22 cellular contexts compared by ENCODE assay signal in the genomic region with DNA sequence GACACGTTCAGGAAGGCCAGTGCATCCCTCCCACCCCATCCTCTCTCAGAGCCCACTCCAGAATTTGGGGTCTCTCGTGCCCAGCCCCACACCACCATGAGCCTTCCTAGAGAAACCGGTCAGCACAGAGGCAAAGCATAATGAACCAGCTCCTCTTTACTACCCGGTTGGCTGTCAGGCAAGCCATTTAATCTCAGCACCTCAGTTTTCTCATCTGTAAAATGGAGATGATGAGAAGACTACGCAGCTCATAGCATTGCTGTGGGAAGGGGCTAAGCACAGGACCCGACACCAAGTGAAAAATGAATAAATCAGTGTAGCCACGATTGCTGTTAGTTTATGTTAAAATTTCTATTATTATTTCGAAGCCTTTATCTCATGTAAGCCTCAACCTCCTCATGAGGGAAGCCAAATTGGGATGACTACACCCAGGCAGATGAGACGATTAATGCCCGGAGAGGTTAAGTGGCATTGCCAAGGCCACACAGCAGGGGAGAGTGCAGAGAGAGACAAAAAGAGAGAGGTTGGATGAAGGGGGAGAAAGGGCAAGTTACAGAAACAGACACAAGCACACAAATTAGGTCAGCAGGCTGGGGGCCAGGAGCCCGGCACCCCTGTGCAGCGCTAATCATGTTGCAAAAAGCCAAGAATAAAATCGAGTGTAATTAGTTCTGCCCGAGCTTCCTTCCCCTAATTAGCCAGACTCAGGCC. TPM values are rescaled to one million over a fixed set of nuclear protein-coding genes. Genes with fewer than 3 reads are reported as not detected.
DNase-seq lines count a peak whose midpoint lies in the region; ATAC-seq and TF ChIP-seq lines count a peak whose summit lies in the region.
"Had no signal": no experiment of that assay in that cellular context is flagged by ENCODE, and none has a peak within 500 bp of the region (broad histone marks: within the 10 kb centered on the region; RNA-seq: fewer than 3 reads in every experiment).

No MANE protein-coding gene starts in this region.

- H3K9me3 ChIP-seq in BLaER1 (no peaks in the 10 kb centered on the region), SJCRH30 (replicated peaks) (no peaks in the 10 kb centered on the region), esophagus muscularis mucosa (no peaks in the 10 kb centered on the region)
- H3K9me3 ChIP-seq: prostate gland, testis, vagina had no signal

- ATAC-seq in GM19328 (IDR thresholded peaks at IDR 0.05; ENCODE audit: unreplicated experiment) (no peak), GM18868 (IDR thresholded peaks at IDR 0.05; ENCODE audit: unreplicated experiment) (no peak), HG02981 (IDR thresholded peaks at IDR 0.05; ENCODE audit: unreplicated experiment) (no peak)
- ATAC-seq: activated CD8-positive, alpha-beta memory T cell treated with anti-CD3 and anti-CD28 coated beads, Interleukin-2, amount 10 ng/mL, durations not matched to agents 7 days and 5 days; activated naive CD8-positive, alpha-beta T cell treated with anti-CD3 and anti-CD28 coated beads, Interleukin-2, amount 50 U/mL, for 24 hours; activated T-cell treated with anti-CD3 and anti-CD28 coated beads, Interleukin-2, amount 50 U/mL, for 4 hours; left ventricle myocardium superior; stimulated activated naive B cell treated with anti-CD40 and anti-IgM and Interleukin-4, amounts not matched to agents 10 μg/mL and 1 μg/mL and 100 μg/mL, for 72 hours had no signal

- DNase-seq in SJCRH30 (no peak), esophagus muscularis mucosa (ENCODE audit: extremely low spot score) (no peak), retina (peak; percentile 36)
- DNase-seq: activated CD8-positive, alpha-beta memory T cell treated with anti-CD3 and anti-CD28 coated beads, Interleukin-2, amount 10 ng/mL, durations not matched to agents 7 days and 5 days; activated naive CD8-positive, alpha-beta T cell treated with anti-CD3 and anti-CD28 coated beads, Interleukin-2, amount 50 U/mL, for 24 hours; activated T-cell treated with anti-CD3 and anti-CD28 coated beads, Interleukin-2, amount 50 U/mL, for 4 hours; cerebellar nuclear complex; foreskin melanocyte; GM23248; kidney; left ventricle myocardium superior; stimulated activated naive B cell treated with anti-CD40 and anti-IgM and Interleukin-4, amounts not matched to agents 10 μg/mL and 1 μg/mL and 100 μg/mL, for 72 hours; T-helper 2 cell; testis had no signal

- H4K20me1 ChIP-seq in BLaER1: peaks cover 99% of the 10 kb centered on the region

- H3K4me3 ChIP-seq in BLaER1: no peak overlapping the region
- H3K4me3 ChIP-seq in SJCRH30: no peak overlapping the region
- no peak overlapping the region for H3K4me3 ChIP-seq in esophagus muscularis mucosa
- H3K4me3 ChIP-seq: dorsolateral prefrontal cortex, GM23248, prostate gland, skin epidermis, testis, vagina had no signal

- intact Hi-C loops in esophagus muscularis mucosa (cut with DNase I): no loop called here

- TF ChIP-seq POLR2A in esophagus muscularis mucosa (IDR thresholded peaks at IDR 0.05; ENCODE audit: low read depth): no peak

- TF ChIP-seq CTCF in esophagus muscularis mucosa (IDR thresholded peaks at IDR 0.05): no peak

- H3K27ac ChIP-seq in BLaER1 (no peak overlapping the region), SJCRH30 (peak overlapping the region; percentile 100; the same call in 1 of the 2 replicates), esophagus muscularis mucosa (replicated peaks in 1 of 4) (peak overlapping the region in 3 of 4 donors; percentile 88 to 94 (median 90))
- H3K27ac ChIP-seq: GM23248, prostate gland, skin epidermis, testis, vagina had no signal

- peak overlapping the region; percentile 77 for H3K4me2 ChIP-seq in BLaER1

- WGBS in esophagus muscularis mucosa: 65% methylated on average over 14 of the region's 14 CpGs

- peaks cover 100% of the 10 kb centered on the region for H3K27me3 ChIP-seq in BLaER1
- no peaks in the 10 kb centered on the region for H3K27me3 ChIP-seq in SJCRH30
- no peaks in the 10 kb centered on the region for H3K27me3 ChIP-seq in esophagus muscularis mucosa
- H3K27me3 ChIP-seq: dorsolateral prefrontal cortex, testis, vagina had no signal

- H3K4me1 ChIP-seq in BLaER1: peaks cover 54% of the 10 kb centered on the region
- peaks cover 92% of the 10 kb centered on the region for H3K4me1 ChIP-seq in SJCRH30
- peaks cover 39 to 99% (median 91%) of the 10 kb centered on the region in 4 donors for H3K4me1 ChIP-seq in esophagus muscularis mucosa
- H3K4me1 ChIP-seq: prostate gland, testis had no signal

- no peak overlapping the region for H3K9ac ChIP-seq in BLaER1
- H3K9ac ChIP-seq: GM23248 had no signal

- no peak for TF ChIP-seq EP300 in esophagus muscularis mucosa (IDR thresholded peaks at IDR 0.05)

- H3K36me3 ChIP-seq in BLaER1 (no peaks in the 10 kb centered on the region), SJCRH30 (peaks cover 7% of the 10 kb centered on the region; the same call in 1 of the 2 replicates), esophagus muscularis mucosa (no peaks in the 10 kb centered on the region)
- H3K36me3 ChIP-seq: prostate gland, vagina had no signal

RNA-seq across cellular contexts. Expression of a gene that starts 25.7 kb away (rescaled TPM):
- total RNA-seq in SJCRH30 (2014; rRNA removed; shearing (Covaris generic)): 201 and 210 TPM in 2 replicates
- total RNA-seq in esophagus muscularis mucosa: 100 to 1,000 TPM in 1 of 4 donors, 10 to 100 TPM in 3; 44.1 to 101 (median 56.5) TPM
- total RNA-seq: activated CD8-positive, alpha-beta memory T cell treated with anti-CD3 and anti-CD28 coated beads, Interleukin-2, amount 10 ng/mL, durations not matched to agents 7 days and 5 days had no signal
